28 cellular contexts compared by ENCODE assay signal in the genomic region with DNA sequence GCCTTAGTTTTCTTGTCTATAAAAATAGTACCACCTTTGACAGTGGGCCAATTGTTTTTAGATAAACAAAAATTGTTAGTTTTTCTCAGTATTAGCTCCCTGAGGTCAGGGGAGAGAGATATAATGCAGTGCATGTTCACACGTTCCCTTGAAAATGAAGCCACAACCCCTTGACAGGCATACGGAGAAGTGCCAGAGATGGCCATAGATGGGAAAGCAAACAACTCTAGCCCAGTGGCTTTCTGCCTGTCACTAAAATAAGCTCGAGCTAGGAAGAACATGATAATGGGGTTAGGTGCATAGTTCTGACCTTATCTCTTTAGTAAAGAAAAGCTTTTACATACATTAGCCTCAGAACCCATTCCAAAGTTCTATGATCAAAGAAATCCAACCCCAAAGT.
"Had no signal": no experiment of that assay in that cellular context is flagged by ENCODE, and none has a peak within 500 bp of the region (broad histone marks: within the 10 kb centered on the region; RNA-seq: fewer than 3 reads in every experiment).

No MANE protein-coding gene starts in this region.

- H3K27ac ChIP-seq: body of pancreas, breast epithelium, Peyer's patch, SK-N-MC had no signal

- H3K4me1 ChIP-seq: body of pancreas, breast epithelium, Peyer's patch had no signal

- ATAC-seq: activated CD4-positive, alpha-beta T cell treated with anti-CD3 and anti-CD28 coated beads for 36 hours; activated CD4-positive, CD25-positive, alpha-beta regulatory T cell treated with anti-CD3 and anti-CD28 coated beads, Interleukin-2, amount 50 U/mL, for 24 hours; activated CD8-positive, alpha-beta T cell treated with anti-CD3 and anti-CD28 coated beads, Interleukin-2, amount 10 ng/mL, durations not matched to agents 7 days and 5 days; body of pancreas; PC-3; WTC11 had no signal

- H3K36me3 ChIP-seq: breast epithelium, MG63, Peyer's patch had no signal

- H3K9me3 ChIP-seq: body of pancreas, MG63, Peyer's patch had no signal

- DNase-seq: activated CD4-positive, alpha-beta T cell treated with anti-CD3 and anti-CD28 coated beads for 36 hours; activated CD4-positive, alpha-beta T cell treated with anti-CD3 and anti-CD28 coated beads, Interleukin-2, amount 10 ng/mL, durations not matched to agents 7 days and 5 days; activated CD4-positive, alpha-beta T cell treated with anti-CD3 and anti-CD28 coated beads, Interleukin-2, amount 50 U/mL, for 48 hours; activated CD8-positive, alpha-beta T cell treated with anti-CD3 and anti-CD28 coated beads, Interleukin-2, amount 10 ng/mL, durations not matched to agents 7 days and 5 days; activated gamma-delta T cell; activated naive CD4-positive, alpha-beta T cell treated with Interleukin-2 at 50 U/mL for 16 hours; activated naive CD8-positive, alpha-beta T cell treated with anti-CD3 and anti-CD28 coated beads, Interleukin-2, amount 10 ng/mL, durations not matched to agents 7 days and 5 days; activated T-cell treated with anti-CD3 and anti-CD28 coated beads, Interleukin-2, amount 50 U/mL, for 24 hours; amygdala; body of pancreas; central memory CD4-positive, alpha-beta T cell; Kasumi-1; KG1; MG63; NCI-H1048; NCI-H1105 treated with DMSO at 0.1 percent for 48 hours; NCI-H1436; NCI-H1694; NCI-H2029; NCI-H345; NCI-H524 treated with DMSO at 0.1 percent for 48 hours; PC-3; Peyer's patch; RPMI8226 had no signal

- H3K27me3 ChIP-seq: body of pancreas, breast epithelium, MG63, Peyer's patch had no signal

- H3K4me3 ChIP-seq: body of pancreas, breast epithelium, MG63, Peyer's patch, SK-N-MC had no signal
